16 cellular contexts compared by ENCODE assay signal in genomic region chr17:19613979-19614378, GRCh38.
"Had no signal": no experiment of that assay in that cellular context is flagged by ENCODE, and none has a peak within 500 bp of the region (broad histone marks: within the 10 kb centered on the region; RNA-seq: fewer than 3 reads in every experiment).

No MANE protein-coding gene starts in this region.

- H3K9ac ChIP-seq: parathyroid adenoma had no signal

- H3K27me3 ChIP-seq: esophagus squamous epithelium, sigmoid colon had no signal

- H3K36me3 ChIP-seq: esophagus squamous epithelium, sigmoid colon had no signal

- H3K27ac Mint-ChIP-seq: nephron had no signal

- DNase-seq: effector memory CD4-positive, alpha-beta T cell; esophagus squamous epithelium; foreskin fibroblast; left colon; left ventricle myocardium superior; mesendoderm; naive B cell; sigmoid colon; stimulated activated CD4-positive, alpha-beta T cell treated with anti-CD3 and anti-CD28 coated beads, Interleukin-12 subunit alpha, Interleukin-12 subunit beta, amount 100 ng/mL, for 4 hours; stimulated activated naive CD4-positive, alpha-beta T cell; trophoblast cell had no signal

- H3K27ac ChIP-seq: epithelial cell of prostate, esophagus squamous epithelium, parathyroid adenoma, skin epidermis had no signal

- H3K4me3 ChIP-seq: esophagus squamous epithelium, lung, sigmoid colon, skin epidermis had no signal

- H3K4me1 Mint-ChIP-seq: nephron had no signal

- H3K4me1 ChIP-seq: esophagus squamous epithelium, parathyroid adenoma had no signal

- H2AFZ ChIP-seq: parathyroid adenoma had no signal

- H3K4me3 Mint-ChIP-seq: naive B cell, nephron had no signal

- ATAC-seq: left colon, left ventricle myocardium superior had no signal

- H3K79me2 ChIP-seq: parathyroid adenoma had no signal
